8 cellular contexts compared by ENCODE assay signal in genomic region chr1:23793018-23793781, GRCh38. TPM values are rescaled to one million over a fixed set of nuclear protein-coding genes. Genes with fewer than 3 reads are reported as not detected.
DNase-seq lines count a peak whose midpoint lies in the region; ATAC-seq and TF ChIP-seq lines count a peak whose summit lies in the region.

No MANE protein-coding gene starts in this region.

- ATAC-seq in Right ventricle myocardium inferior = peak; percentile 20
- ATAC-seq in activated T-cell treated with anti-CD3 and anti-CD28 coated beads, Interleukin-2, amount 50 U/mL, for 72 hours (replicated peaks in 1 of 2) = no peak
- ATAC-seq in HG02763 (IDR thresholded peaks at IDR 0.05; ENCODE audit: unreplicated experiment) = no peak

- no peaks in the 10 kb centered on the region for H3K27me3 Mint-ChIP-seq in activated T-cell treated with anti-CD3 and anti-CD28 coated beads, Interleukin-2, amount 50 U/mL, for 72 hours (ENCODE audit: low read depth)

- H3K4me3 ChIP-seq in right atrium auricular region (no peak overlapping the region), hepatocyte (no peak overlapping the region)

- no peak overlapping the region for H2AFZ ChIP-seq in hepatocyte

- peaks cover 27% of the 10 kb centered on the region for H3K79me2 ChIP-seq in hepatocyte

- peak overlapping the region; percentile 82 for H3K4me2 ChIP-seq in hepatocyte

- H4K20me1 ChIP-seq in hepatocyte (ENCODE audit: insufficient read depth, poor library complexity, severe bottlenecking) = no peaks in the 10 kb centered on the region

- 87% methylated on average over 16 of the region's 16 CpGs for WGBS in hepatocyte (ENCODE audit: low lambda C conversion rate, missing lambda C conversion rate)

- H3K36me3 ChIP-seq in right atrium auricular region (peaks cover 36% of the 10 kb centered on the region), hepatocyte (replicated peaks; ENCODE audit: insufficient read depth, low read depth) (no peaks in the 10 kb centered on the region)

- H3K9me3 ChIP-seq in right atrium auricular region (no peaks in the 10 kb centered on the region), hepatocyte (ENCODE audit: low read depth) (no peaks in the 10 kb centered on the region)

- no peak for TF ChIP-seq CTCF in right atrium auricular region (IDR thresholded peaks at IDR 0.05)
- TF ChIP-seq CTCF in hepatocyte (IDR thresholded peaks at IDR 0.05; ENCODE audit: poor library complexity) = no peak

- peak overlapping the region; percentile 32 to 57 for H3K4me3 Mint-ChIP-seq in activated T-cell treated with anti-CD3 and anti-CD28 coated beads, Interleukin-2, amount 50 U/mL, for 72 hours

- no peaks in the 10 kb centered on the region for H3K9me3 Mint-ChIP-seq in activated T-cell treated with anti-CD3 and anti-CD28 coated beads, Interleukin-2, amount 50 U/mL, for 72 hours

- H3K27me3 ChIP-seq in right atrium auricular region = no peaks in the 10 kb centered on the region
- no peaks in the 10 kb centered on the region for H3K27me3 ChIP-seq in hepatocyte

- H3K4me1 ChIP-seq in right atrium auricular region = peaks cover 4 to 38% of the 10 kb centered on the region in 2 donors
- peaks cover 11% of the 10 kb centered on the region for H3K4me1 ChIP-seq in hepatocyte (ENCODE audit: insufficient read depth)

- peak overlapping the region in 1 of 2 donors; percentile 1 for H3K27ac ChIP-seq in right atrium auricular region
- H3K27ac ChIP-seq in hepatocyte = no peak overlapping the region

- no peaks in the 10 kb centered on the region for H3K9me2 ChIP-seq in hepatocyte (replicated peaks; ENCODE audit: insufficient read depth)

- peaks cover 29% of the 10 kb centered on the region for H3K4me1 Mint-ChIP-seq in activated T-cell treated with anti-CD3 and anti-CD28 coated beads, Interleukin-2, amount 50 U/mL, for 72 hours (ENCODE audit: low read depth)

- H3K27ac Mint-ChIP-seq in activated T-cell treated with anti-CD3 and anti-CD28 coated beads, Interleukin-2, amount 50 U/mL, for 72 hours = peak overlapping the region; percentile 50

- peak; percentile 64 for DNase-seq in Right ventricle myocardium inferior (ENCODE audit: missing footprints)
- no peak for DNase-seq in right atrium auricular region (ENCODE audit: low spot score)
- peak; percentile 24 to 41 for DNase-seq in activated T-cell treated with anti-CD3 and anti-CD28 coated beads, Interleukin-2, amount 50 U/mL, for 72 hours
- DNase-seq in hepatocyte (ENCODE audit: low spot score) = peak; percentile 59
- peak; percentile 35 for DNase-seq in stromal cell of bone marrow (ENCODE audit: low read depth)
- DNase-seq in medulla oblongata (ENCODE audit: extremely low spot score) = no peak
- no peak for DNase-seq in NCI-H345 (lab: John Stamatoyannopoulos, UW)

- H3K36me3 Mint-ChIP-seq in activated T-cell treated with anti-CD3 and anti-CD28 coated beads, Interleukin-2, amount 50 U/mL, for 72 hours (ENCODE audit: insufficient read depth in 2 of 2) = peaks cover 5 to 13% of the 10 kb centered on the region in 2 donors

- intact Hi-C loops in Right ventricle myocardium inferior (cut with DNase I) = no loop called here

RNA-seq across cellular contexts. Expression of gene LYPLA2, which starts 2.3 kb away (rescaled TPM):
- 32.1 TPM for total RNA-seq in Right ventricle myocardium inferior
- total RNA-seq in right atrium auricular region = 10 to 100 TPM; 29.7 to 54.3 TPM
- 10 to 100 TPM; 63.4 to 71.5 TPM for total RNA-seq in activated T-cell treated with anti-CD3 and anti-CD28 coated beads, Interleukin-2, amount 50 U/mL, for 72 hours
- total RNA-seq in hepatocyte = 73.2 and 108 TPM in 2 replicates
- 162 and 163 TPM in 2 replicates for polyA plus RNA-seq in hepatocyte

RNA-seq across cellular contexts. Expression of gene GALE, which starts 7.4 kb away (rescaled TPM):
- total RNA-seq in Right ventricle myocardium inferior (7.8 TPM), right atrium auricular region (1 to 10 TPM; 5.5 to 8.8 TPM), hepatocyte (73.6 and 89.9 TPM in 2 replicates)
- 10 to 100 TPM; 26.8 to 30.7 TPM for total RNA-seq in activated T-cell treated with anti-CD3 and anti-CD28 coated beads, Interleukin-2, amount 50 U/mL, for 72 hours
- polyA plus RNA-seq in hepatocyte = 114 and 117 TPM in 2 replicates

RNA-seq across cellular contexts. Expression of gene PITHD1, which starts 15.0 kb away (rescaled TPM):
- total RNA-seq in Right ventricle myocardium inferior (42.7 TPM), right atrium auricular region (10 to 100 TPM; 30.3 to 39.6 TPM), hepatocyte (45.1 and 49.4 TPM in 2 replicates)
- 100 to 1,000 TPM in 1 of 2 donors, 10 to 100 TPM in 1; 83.2 to 107 TPM for total RNA-seq in activated T-cell treated with anti-CD3 and anti-CD28 coated beads, Interleukin-2, amount 50 U/mL, for 72 hours
- 28.4 and 29.3 TPM in 2 replicates for polyA plus RNA-seq in hepatocyte

RNA-seq across cellular contexts. Expression of gene HMGCL, which starts 32.0 kb away (rescaled TPM):
- 32.8 TPM for total RNA-seq in Right ventricle myocardium inferior
- total RNA-seq in right atrium auricular region = 10 to 100 TPM; 22.4 to 26.3 TPM
- total RNA-seq in activated T-cell treated with anti-CD3 and anti-CD28 coated beads, Interleukin-2, amount 50 U/mL, for 72 hours = 10 to 100 TPM; 44.1 to 47.4 TPM
- 78.5 and 87.5 TPM in 2 replicates for total RNA-seq in hepatocyte
- 79.0 and 90.7 TPM in 2 replicates for polyA plus RNA-seq in hepatocyte

RNA-seq across cellular contexts. Expression of gene ELOA, which starts 49.9 kb away (rescaled TPM):
- total RNA-seq in Right ventricle myocardium inferior = 37.7 TPM
- 10 to 100 TPM; 25.5 to 27.5 TPM for total RNA-seq in right atrium auricular region
- total RNA-seq in activated T-cell treated with anti-CD3 and anti-CD28 coated beads, Interleukin-2, amount 50 U/mL, for 72 hours = 10 to 100 TPM; 32.4 to 34.1 TPM
- total RNA-seq in hepatocyte = 25.6 and 28.3 TPM in 2 replicates
- polyA plus RNA-seq in hepatocyte = 26.0 and 27.0 TPM in 2 replicates

Comparison
In these comparisons a context has a peak if more than half of its experiments do, and no peak if none do; other contexts are left out.
1. DNase-seq: peak in Right ventricle myocardium inferior (single experiment), activated T-cell treated with anti-CD3 and anti-CD28 coated beads, Interleukin-2, amount 50 U/mL, for 72 hours (2 of 2), hepatocyte (single experiment) and stromal cell of bone marrow (single experiment); none in right atrium auricular region (single experiment), medulla oblongata (single experiment) and NCI-H345 (single experiment).